Comparison of ENCODE assay signal across 1 cellular context in the genomic region with DNA sequence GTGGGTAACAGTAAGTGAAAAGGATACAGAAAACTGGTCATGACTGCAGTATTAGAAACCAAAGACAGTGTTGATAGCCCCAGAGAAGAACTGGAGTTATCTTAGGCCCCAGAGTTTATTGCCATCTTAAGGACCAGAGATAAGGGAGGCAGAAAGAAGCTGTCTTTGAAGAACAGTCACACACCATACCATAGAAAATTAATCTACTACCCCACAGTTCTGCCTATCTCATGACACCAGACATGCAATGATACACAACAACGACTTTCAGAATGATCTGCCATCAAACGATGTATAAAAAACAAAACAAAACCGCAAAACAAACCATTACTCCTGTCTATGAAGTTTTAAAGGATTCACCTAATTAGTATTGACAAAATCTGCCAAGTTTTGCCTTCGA.
TF ChIP-seq lines count a peak whose summit lies in the region.

No MANE protein-coding gene starts in this region.

TF ChIP-seq in K562, 482 proteins besides CTCF, POLR2A, EP300 and RAD21 (continued from another document and continues in another):
- TF ChIP-seq ZNF639 (CRISPR knock-in tag; conservative IDR thresholded peaks at IDR 0.05 in 1 of 2, IDR thresholded peaks at IDR 0.05 in 1 of 2) (peak in 1 of 2 experiments; percentile 86; a peak in 2 of 4 replicates), NFATC3 (IDR thresholded peaks at IDR 0.05) (no peak; the same call in 1 of the 2 replicates), PTTG1 (tag; IDR thresholded peaks at IDR 0.05; ENCODE audit: low read depth) (no peak), ASH1L (IDR thresholded peaks at IDR 0.05; ENCODE audit: borderline replicate concordance, low read depth, partially characterized antibody) (no peak), TCF15 (CRISPR knock-in tag; IDR thresholded peaks at IDR 0.05) (no peak), MED1 (CRISPR knock-in tag; IDR thresholded peaks at IDR 0.05; ENCODE audit: borderline replicate concordance) (no peak), FOXM1 (IDR thresholded peaks at IDR 0.05; ENCODE audit: low read depth) (peak; percentile 98), FOXM1 (CRISPR knock-in tag; IDR thresholded peaks at IDR 0.05; ENCODE audit: low read depth) (no peak), CBX5 (IDR thresholded peaks at IDR 0.05; ENCODE audit: borderline replicate concordance, low read depth) (no peak), ZNF507 (tag; conservative IDR thresholded peaks at IDR 0.05) (no peak), NFYB (IDR thresholded peaks at IDR 0.05; ENCODE audit: extremely low read depth, insufficient read length) (no peak), CCAR2 (IDR thresholded peaks at IDR 0.05; ENCODE audit: low read depth, low read length) (no peak), PTBP1 (IDR thresholded peaks at IDR 0.05; ENCODE audit: low read depth, low read length) (no peak), ZNF146 (CRISPR knock-in tag; IDR thresholded peaks at IDR 0.05; ENCODE audit: unreplicated experiment) (no peak), SMAD2 (IDR thresholded peaks at IDR 0.05; ENCODE audit: low read depth, low read length) (no peak), HMG20B (CRISPR knock-in tag; IDR thresholded peaks at IDR 0.05) (no peak), ZNF445 (CRISPR knock-in tag; IDR thresholded peaks at IDR 0.05; ENCODE audit: low read depth) (no peak), ZNF431 (CRISPR knock-in tag; IDR thresholded peaks at IDR 0.05) (no peak), BRD9 (IDR thresholded peaks at IDR 0.05; ENCODE audit: low read depth, partially characterized antibody) (no peak), ILF3 (IDR thresholded peaks at IDR 0.05; ENCODE audit: borderline replicate concordance) (no peak), MTA2 (IDR thresholded peaks at IDR 0.05; ENCODE audit: low read depth) (peak; percentile 99), CBFA2T3 (IDR thresholded peaks at IDR 0.05) (peak; percentile 100), FOSL1 (tag; conservative IDR thresholded peaks at IDR 0.05) (peak; percentile 78), KLF16 (IDR thresholded peaks at IDR 0.05) (peak; percentile 98), ZSCAN32 (CRISPR knock-in tag; IDR thresholded peaks at IDR 0.05) (no peak), PHF21A (IDR thresholded peaks at IDR 0.05; ENCODE audit: borderline replicate concordance, low read depth) (no peak), ADNP (tag; IDR thresholded peaks at IDR 0.05) (no peak), TCF3 (CRISPR knock-in tag; IDR thresholded peaks at IDR 0.05) (peak; percentile 96), CBX3 (IDR thresholded peaks at IDR 0.05; ENCODE audit: borderline replicate concordance in 1 of 2, low read length in 2 of 2) (0 out of 3 replicates have a peak, but pooled peaks of 1 of the 2 experiments have one; percentile 27), SP1 (CRISPR knock-in tag; IDR thresholded peaks at IDR 0.05) (peak; percentile 24; the same call in 1 of the 2 replicates), ZNF512 (tag; IDR thresholded peaks at IDR 0.05) (no peak), ZNF766 (CRISPR knock-in tag; conservative IDR thresholded peaks at IDR 0.05) (peak; percentile 89), SREBF2 (CRISPR knock-in tag; IDR thresholded peaks at IDR 0.05) (no peak), LEF1 (IDR thresholded peaks at IDR 0.05) (peak; percentile 96), GATAD2A (IDR thresholded peaks at IDR 0.05) (no peak), ELF4 (CRISPR knock-in tag; IDR thresholded peaks at IDR 0.05) (peak; percentile 95), NFIC (IDR thresholded peaks at IDR 0.05) (peak; percentile 97), ZNF232 (CRISPR knock-in tag; IDR thresholded peaks at IDR 0.05) (no peak), TRIM24 (IDR thresholded peaks at IDR 0.05) (peak; percentile 97 to 98), ZNF280A (IDR thresholded peaks at IDR 0.05; ENCODE audit: low read depth, partially characterized antibody) (no peak), ZC3H4 (CRISPR knock-in tag; IDR thresholded peaks at IDR 0.05; ENCODE audit: borderline replicate concordance) (no peak), SP2 (IDR thresholded peaks at IDR 0.05; ENCODE audit: extremely low read depth, low read depth, low read length, poor library complexity, severe bottlenecking) (no peak), ATF7 (IDR thresholded peaks at IDR 0.05) (peak; percentile 59), TARDBP (IDR thresholded peaks at IDR 0.05) (peak; percentile 92; the same call in 1 of the 2 replicates), CTCFL (IDR thresholded peaks at IDR 0.05; ENCODE audit: borderline replicate concordance, insufficient read depth, low read depth, low read length, poor library complexity, severe bottlenecking) (no peak), ZNF785 (CRISPR knock-in tag; IDR thresholded peaks at IDR 0.05) (no peak)
- TF ChIP-seq, protein P1, sequence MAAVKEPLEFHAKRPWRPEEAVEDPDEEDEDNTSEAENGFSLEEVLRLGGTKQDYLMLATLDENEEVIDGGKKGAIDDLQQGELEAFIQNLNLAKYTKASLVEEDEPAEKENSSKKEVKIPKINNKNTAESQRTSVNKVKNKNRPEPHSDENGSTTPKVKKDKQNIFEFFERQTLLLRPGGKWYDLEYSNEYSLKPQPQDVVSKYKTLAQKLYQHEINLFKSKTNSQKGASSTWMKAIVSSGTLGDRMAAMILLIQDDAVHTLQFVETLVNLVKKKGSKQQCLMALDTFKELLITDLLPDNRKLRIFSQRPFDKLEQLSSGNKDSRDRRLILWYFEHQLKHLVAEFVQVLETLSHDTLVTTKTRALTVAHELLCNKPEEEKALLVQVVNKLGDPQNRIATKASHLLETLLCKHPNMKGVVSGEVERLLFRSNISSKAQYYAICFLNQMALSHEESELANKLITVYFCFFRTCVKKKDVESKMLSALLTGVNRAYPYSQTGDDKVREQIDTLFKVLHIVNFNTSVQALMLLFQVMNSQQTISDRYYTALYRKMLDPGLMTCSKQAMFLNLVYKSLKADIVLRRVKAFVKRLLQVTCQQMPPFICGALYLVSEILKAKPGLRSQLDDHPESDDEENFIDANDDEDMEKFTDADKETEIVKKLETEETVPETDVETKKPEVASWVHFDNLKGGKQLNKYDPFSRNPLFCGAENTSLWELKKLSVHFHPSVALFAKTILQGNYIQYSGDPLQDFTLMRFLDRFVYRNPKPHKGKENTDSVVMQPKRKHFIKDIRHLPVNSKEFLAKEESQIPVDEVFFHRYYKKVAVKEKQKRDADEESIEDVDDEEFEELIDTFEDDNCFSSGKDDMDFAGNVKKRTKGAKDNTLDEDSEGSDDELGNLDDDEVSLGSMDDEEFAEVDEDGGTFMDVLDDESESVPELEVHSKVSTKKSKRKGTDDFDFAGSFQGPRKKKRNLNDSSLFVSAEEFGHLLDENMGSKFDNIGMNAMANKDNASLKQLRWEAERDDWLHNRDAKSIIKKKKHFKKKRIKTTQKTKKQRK (IDR thresholded peaks at IDR 0.05; ENCODE audit: borderline replicate concordance, low read depth, low read length) = no peak
- TF ChIP-seq, protein P2, sequence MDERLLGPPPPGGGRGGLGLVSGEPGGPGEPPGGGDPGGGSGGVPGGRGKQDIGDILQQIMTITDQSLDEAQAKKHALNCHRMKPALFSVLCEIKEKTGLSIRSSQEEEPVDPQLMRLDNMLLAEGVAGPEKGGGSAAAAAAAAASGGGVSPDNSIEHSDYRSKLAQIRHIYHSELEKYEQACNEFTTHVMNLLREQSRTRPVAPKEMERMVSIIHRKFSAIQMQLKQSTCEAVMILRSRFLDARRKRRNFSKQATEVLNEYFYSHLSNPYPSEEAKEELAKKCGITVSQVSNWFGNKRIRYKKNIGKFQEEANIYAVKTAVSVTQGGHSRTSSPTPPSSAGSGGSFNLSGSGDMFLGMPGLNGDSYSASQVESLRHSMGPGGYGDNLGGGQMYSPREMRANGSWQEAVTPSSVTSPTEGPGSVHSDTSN (CRISPR knock-in tag; IDR thresholded peaks at IDR 0.05; ENCODE audit: low read depth) = no peak
- TF ChIP-seq, protein P2 (tag; conservative IDR thresholded peaks at IDR 0.05; ENCODE audit: low read depth) = peak; percentile 68
- TF ChIP-seq, protein P3, sequence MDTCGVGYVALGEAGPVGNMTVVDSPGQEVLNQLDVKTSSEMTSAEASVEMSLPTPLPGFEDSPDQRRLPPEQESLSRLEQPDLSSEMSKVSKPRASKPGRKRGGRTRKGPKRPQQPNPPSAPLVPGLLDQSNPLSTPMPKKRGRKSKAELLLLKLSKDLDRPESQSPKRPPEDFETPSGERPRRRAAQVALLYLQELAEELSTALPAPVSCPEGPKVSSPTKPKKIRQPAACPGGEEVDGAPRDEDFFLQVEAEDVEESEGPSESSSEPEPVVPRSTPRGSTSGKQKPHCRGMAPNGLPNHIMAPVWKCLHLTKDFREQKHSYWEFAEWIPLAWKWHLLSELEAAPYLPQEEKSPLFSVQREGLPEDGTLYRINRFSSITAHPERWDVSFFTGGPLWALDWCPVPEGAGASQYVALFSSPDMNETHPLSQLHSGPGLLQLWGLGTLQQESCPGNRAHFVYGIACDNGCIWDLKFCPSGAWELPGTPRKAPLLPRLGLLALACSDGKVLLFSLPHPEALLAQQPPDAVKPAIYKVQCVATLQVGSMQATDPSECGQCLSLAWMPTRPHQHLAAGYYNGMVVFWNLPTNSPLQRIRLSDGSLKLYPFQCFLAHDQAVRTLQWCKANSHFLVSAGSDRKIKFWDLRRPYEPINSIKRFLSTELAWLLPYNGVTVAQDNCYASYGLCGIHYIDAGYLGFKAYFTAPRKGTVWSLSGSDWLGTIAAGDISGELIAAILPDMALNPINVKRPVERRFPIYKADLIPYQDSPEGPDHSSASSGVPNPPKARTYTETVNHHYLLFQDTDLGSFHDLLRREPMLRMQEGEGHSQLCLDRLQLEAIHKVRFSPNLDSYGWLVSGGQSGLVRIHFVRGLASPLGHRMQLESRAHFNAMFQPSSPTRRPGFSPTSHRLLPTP (IDR thresholded peaks at IDR 0.05; ENCODE audit: borderline replicate concordance, extremely low read depth, insufficient read length) = no peak
